1 cellular context compared by ENCODE assay signal in the genomic region with DNA sequence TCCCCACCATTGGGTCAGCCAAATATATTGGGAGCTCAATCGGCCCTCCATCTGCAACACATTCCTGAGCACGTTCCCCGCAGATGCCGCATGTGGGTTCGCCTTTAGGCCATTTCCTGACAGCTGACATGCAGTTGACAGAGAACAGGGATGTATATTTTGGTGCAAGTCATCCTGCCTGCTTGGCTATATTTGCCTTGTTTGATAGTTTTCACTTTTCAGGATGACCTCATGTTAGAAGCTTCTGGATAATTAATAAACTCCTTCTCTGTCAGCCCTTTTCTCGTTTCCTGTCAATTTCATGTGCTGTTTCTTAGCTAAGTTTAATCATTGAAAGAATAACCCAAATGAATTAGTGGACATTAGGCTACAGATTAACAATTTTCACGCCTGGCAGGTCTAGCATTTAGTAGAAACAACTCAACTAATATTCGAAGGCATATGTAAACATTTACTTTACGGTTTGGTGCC.
TF ChIP-seq lines count a peak whose summit lies in the region.

No MANE protein-coding gene starts in this region.

TF ChIP-seq in SK-N-SH, 30 proteins besides CTCF, POLR2A, EP300 and RAD21 (continued from another document):
- TF ChIP-seq, protein P1, sequence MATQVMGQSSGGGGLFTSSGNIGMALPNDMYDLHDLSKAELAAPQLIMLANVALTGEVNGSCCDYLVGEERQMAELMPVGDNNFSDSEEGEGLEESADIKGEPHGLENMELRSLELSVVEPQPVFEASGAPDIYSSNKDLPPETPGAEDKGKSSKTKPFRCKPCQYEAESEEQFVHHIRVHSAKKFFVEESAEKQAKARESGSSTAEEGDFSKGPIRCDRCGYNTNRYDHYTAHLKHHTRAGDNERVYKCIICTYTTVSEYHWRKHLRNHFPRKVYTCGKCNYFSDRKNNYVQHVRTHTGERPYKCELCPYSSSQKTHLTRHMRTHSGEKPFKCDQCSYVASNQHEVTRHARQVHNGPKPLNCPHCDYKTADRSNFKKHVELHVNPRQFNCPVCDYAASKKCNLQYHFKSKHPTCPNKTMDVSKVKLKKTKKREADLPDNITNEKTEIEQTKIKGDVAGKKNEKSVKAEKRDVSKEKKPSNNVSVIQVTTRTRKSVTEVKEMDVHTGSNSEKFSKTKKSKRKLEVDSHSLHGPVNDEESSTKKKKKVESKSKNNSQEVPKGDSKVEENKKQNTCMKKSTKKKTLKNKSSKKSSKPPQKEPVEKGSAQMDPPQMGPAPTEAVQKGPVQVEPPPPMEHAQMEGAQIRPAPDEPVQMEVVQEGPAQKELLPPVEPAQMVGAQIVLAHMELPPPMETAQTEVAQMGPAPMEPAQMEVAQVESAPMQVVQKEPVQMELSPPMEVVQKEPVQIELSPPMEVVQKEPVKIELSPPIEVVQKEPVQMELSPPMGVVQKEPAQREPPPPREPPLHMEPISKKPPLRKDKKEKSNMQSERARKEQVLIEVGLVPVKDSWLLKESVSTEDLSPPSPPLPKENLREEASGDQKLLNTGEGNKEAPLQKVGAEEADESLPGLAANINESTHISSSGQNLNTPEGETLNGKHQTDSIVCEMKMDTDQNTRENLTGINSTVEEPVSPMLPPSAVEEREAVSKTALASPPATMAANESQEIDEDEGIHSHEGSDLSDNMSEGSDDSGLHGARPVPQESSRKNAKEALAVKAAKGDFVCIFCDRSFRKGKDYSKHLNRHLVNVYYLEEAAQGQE (IDR thresholded peaks at IDR 0.05; ENCODE audit: low read depth, low read length), result no peak
- TF ChIP-seq TAF1 (IDR thresholded peaks at IDR 0.05; ENCODE audit: borderline replicate concordance, low read depth, low read length) (no peak), SMC3 (IDR thresholded peaks at IDR 0.05; ENCODE audit: low read depth, low read length) (no peak), TCF12 (IDR thresholded peaks at IDR 0.05) (peak; percentile 94), CHD2 (IDR thresholded peaks at IDR 0.05; ENCODE audit: low read length, partially characterized antibody) (peak; percentile 17), MEF2A (IDR thresholded peaks at IDR 0.05; ENCODE audit: borderline replicate concordance, low read depth) (peak; percentile 40; the same call in 1 of the 2 replicates), RCOR1 (IDR thresholded peaks at IDR 0.05; ENCODE audit: low read length) (peak; percentile 57; the same call in 1 of the 2 replicates), JUND (IDR thresholded peaks at IDR 0.05) (peak; percentile 65), RXRA (IDR thresholded peaks at IDR 0.05; ENCODE audit: borderline replicate concordance, low read depth) (peak; percentile 81; the same call in 1 of the 2 replicates), POLR2AphosphoS5 (IDR thresholded peaks at IDR 0.05; ENCODE audit: low read depth, low read length) (peak; percentile 61), TEAD4 (IDR thresholded peaks at IDR 0.05; ENCODE audit: borderline replicate concordance, insufficient read depth) (peak; percentile 56; the same call in 1 of the 2 replicates)
- TF ChIP-seq, protein P2, sequence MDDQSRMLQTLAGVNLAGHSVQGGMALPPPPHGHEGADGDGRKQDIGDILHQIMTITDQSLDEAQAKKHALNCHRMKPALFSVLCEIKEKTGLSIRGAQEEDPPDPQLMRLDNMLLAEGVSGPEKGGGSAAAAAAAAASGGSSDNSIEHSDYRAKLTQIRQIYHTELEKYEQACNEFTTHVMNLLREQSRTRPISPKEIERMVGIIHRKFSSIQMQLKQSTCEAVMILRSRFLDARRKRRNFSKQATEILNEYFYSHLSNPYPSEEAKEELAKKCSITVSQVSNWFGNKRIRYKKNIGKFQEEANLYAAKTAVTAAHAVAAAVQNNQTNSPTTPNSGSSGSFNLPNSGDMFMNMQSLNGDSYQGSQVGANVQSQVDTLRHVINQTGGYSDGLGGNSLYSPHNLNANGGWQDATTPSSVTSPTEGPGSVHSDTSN (IDR thresholded peaks at IDR 0.05), result peak; percentile 88
